Comparison of ENCODE assay signal across 16 cellular contexts in genomic region chr17:80294210-80294609, GRCh38. TPM values are rescaled to one million over a fixed set of nuclear protein-coding genes. Genes with fewer than 3 reads are reported as not detected.
DNase-seq lines count a peak whose midpoint lies in the region; ATAC-seq and TF ChIP-seq lines count a peak whose summit lies in the region.
"Had no signal": no experiment of that assay in that cellular context is flagged by ENCODE, and none has a peak within 500 bp of the region (broad histone marks: within the 10 kb centered on the region; RNA-seq: fewer than 3 reads in every experiment).

No MANE protein-coding gene starts in this region.

- H3K4me3 Mint-ChIP-seq in IgD-negative memory B cell (no peak overlapping the region), osteocyte (ENCODE audit: unreplicated experiment) (no peak overlapping the region)
- H3K4me3 Mint-ChIP-seq in activated naive CD8-positive, alpha-beta T cell: no peak overlapping the region
- H3K4me3 Mint-ChIP-seq: activated naive CD8-positive, alpha-beta T cell treated with anti-CD3 and anti-CD28 coated beads, Interleukin-2, amount 10 ng/mL, durations not matched to agents 7 days and 5 days had no signal

- ATAC-seq in GM21717 (IDR thresholded peaks at IDR 0.05; ENCODE audit: unreplicated experiment): no peak
- ATAC-seq: foreskin keratinocyte had no signal

- peak overlapping the region in 2 of 3 donors; percentile 31 to 50 for H3K27ac Mint-ChIP-seq in IgD-negative memory B cell
- peak overlapping the region; percentile 75 for H3K27ac Mint-ChIP-seq in activated naive CD8-positive, alpha-beta T cell
- H3K27ac Mint-ChIP-seq in osteocyte (ENCODE audit: unreplicated experiment): no peak overlapping the region
- H3K27ac Mint-ChIP-seq: activated naive CD8-positive, alpha-beta T cell treated with anti-CD3 and anti-CD28 coated beads, Interleukin-2, amount 10 ng/mL, durations not matched to agents 7 days and 5 days had no signal

- no peak for TF ChIP-seq CTCF in osteocyte (IDR thresholded peaks at IDR 0.05)

- H3K4me1 Mint-ChIP-seq in IgD-negative memory B cell (peaks cover 0 to 4% (median 2%) of the 10 kb centered on the region in 3 donors), osteocyte (ENCODE audit: unreplicated experiment) (no peaks in the 10 kb centered on the region)
- H3K4me1 Mint-ChIP-seq in activated naive CD8-positive, alpha-beta T cell (ENCODE audit: low read depth): peaks cover 2% of the 10 kb centered on the region

- H3K9me3 Mint-ChIP-seq in IgD-negative memory B cell (no peaks in the 10 kb centered on the region), osteocyte (ENCODE audit: unreplicated experiment) (no peaks in the 10 kb centered on the region)
- no peaks in the 10 kb centered on the region for H3K9me3 Mint-ChIP-seq in activated naive CD8-positive, alpha-beta T cell (ENCODE audit: low read depth)
- H3K9me3 Mint-ChIP-seq: activated naive CD8-positive, alpha-beta T cell treated with anti-CD3 and anti-CD28 coated beads, Interleukin-2, amount 10 ng/mL, durations not matched to agents 7 days and 5 days had no signal

- DNase-seq in CD1c-positive myeloid dendritic cell (ENCODE audit: extremely low spot score) (peak; percentile 79), midbrain (lab: John Stamatoyannopoulos, UW) (peak; percentile 4), NCI-H1092 treated with DMSO at 0.1 percent for 48 hours (lab: John Stamatoyannopoulos, UW) (no peak), SKM-1 (lab: John Stamatoyannopoulos, UW; ENCODE audit: unreplicated experiment) (no peak), osteocyte (ENCODE audit: extremely low spot score, unreplicated experiment) (no peak)
- DNase-seq: activated CD4-positive, alpha-beta T cell treated with anti-CD3 and anti-CD28 coated beads for 1 hour; activated naive CD8-positive, alpha-beta T cell treated with anti-CD3 and anti-CD28 coated beads, Interleukin-2, amount 10 ng/mL, durations not matched to agents 7 days and 5 days; dermis blood vessel endothelial cell; foreskin keratinocyte; NCI-H2081 treated with DMSO at 0.1 percent for 48 hours; NCI-H524 treated with DMSO at 0.1 percent for 48 hours; stimulated activated CD4-positive, alpha-beta T cell treated with anti-CD3 and anti-CD28 coated beads, Interleukin-2, amount 100 ng/mL, for 24 hours; T1000 had no signal

- H3K36me3 Mint-ChIP-seq in IgD-negative memory B cell (peaks cover 7% of the 10 kb centered on the region), osteocyte (ENCODE audit: unreplicated experiment) (peaks cover 54% of the 10 kb centered on the region)
- H3K36me3 Mint-ChIP-seq in activated naive CD8-positive, alpha-beta T cell: peaks cover 6% of the 10 kb centered on the region

- no peaks in the 10 kb centered on the region for H3K27me3 Mint-ChIP-seq in IgD-negative memory B cell
- no peaks in the 10 kb centered on the region for H3K27me3 Mint-ChIP-seq in activated naive CD8-positive, alpha-beta T cell
- no peaks in the 10 kb centered on the region for H3K27me3 Mint-ChIP-seq in osteocyte (ENCODE audit: unreplicated experiment)
- H3K27me3 Mint-ChIP-seq: activated naive CD8-positive, alpha-beta T cell treated with anti-CD3 and anti-CD28 coated beads, Interleukin-2, amount 10 ng/mL, durations not matched to agents 7 days and 5 days had no signal

RNA-seq across cellular contexts. Expression of gene RNF213, which starts 33.6 kb away (rescaled TPM):
- 26.2 TPM for polyA plus RNA-seq in IgD-negative memory B cell
- 106 and 131 TPM in 2 replicates for total RNA-seq in osteocyte

Comparison
In these comparisons a context has a peak if more than half of its experiments do, and no peak if none do; other contexts are left out.
1. DNase-seq: peak in CD1c-positive myeloid dendritic cell (single experiment) and midbrain (single experiment); none in NCI-H1092 treated with DMSO at 0.1 percent for 48 hours (single experiment), SKM-1 (single experiment) and osteocyte (single experiment).